Comparison of ENCODE assay signal across 10 cellular contexts in the genomic region with DNA sequence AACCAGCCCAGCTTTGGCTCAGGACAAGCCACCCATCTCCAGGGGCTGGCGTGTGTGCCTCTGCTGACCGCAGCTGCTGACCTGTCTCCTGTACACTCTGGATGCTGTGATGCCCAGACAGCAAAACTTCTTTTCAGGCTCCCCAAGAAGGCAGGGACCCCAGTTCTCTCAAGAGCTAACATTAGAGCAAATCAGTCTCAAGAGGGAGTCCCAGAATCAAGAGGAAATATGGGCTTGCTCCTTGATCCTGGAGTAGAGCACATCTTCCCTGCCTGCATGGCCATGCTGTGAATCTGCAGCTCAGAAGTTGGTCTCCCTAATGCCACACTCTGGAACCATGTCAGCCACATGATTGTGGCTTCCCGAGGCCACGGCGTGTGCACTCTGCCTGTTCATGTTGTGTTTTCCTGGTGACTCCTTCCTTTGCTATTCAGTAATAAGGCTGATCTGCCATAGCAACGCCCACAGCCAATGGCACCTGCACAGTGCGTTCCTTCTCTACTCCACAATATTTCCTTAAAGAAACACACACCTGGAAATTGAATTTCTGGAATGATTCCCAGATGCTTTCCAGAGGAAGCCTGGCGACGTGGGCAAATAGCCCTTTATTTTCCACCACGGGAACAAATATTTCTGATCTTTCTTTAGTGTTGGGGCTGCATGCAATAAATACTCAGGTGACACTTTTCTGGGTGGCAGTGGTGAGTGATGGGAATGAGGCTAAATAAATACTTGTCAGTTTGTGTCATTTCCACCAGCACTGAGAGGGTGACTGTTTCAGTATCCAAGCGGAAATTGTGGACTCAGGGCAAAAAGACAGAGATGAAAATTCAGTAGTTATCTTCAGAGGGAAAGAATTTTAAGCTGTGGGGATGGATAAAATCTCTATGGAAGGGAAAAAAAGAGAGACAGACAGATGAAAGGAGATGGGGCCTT. TPM values are rescaled to one million over a fixed set of nuclear protein-coding genes. Genes with fewer than 3 reads are reported as not detected.
A peak's percentile ranks its signal among the peaks of the same experiment; 100 is the strongest.
DNase-seq lines count a peak whose midpoint lies in the region; ATAC-seq and TF ChIP-seq lines count a peak whose summit lies in the region.
"Had no signal": no experiment of that assay in that cellular context is flagged by ENCODE, and none has a peak within 500 bp of the region (broad histone marks: within the 10 kb centered on the region; RNA-seq: fewer than 3 reads in every experiment).

No MANE protein-coding gene starts in this region.

- no peaks in the 10 kb centered on the region for H3K9me3 ChIP-seq in SK-N-SH
- H3K9me3 ChIP-seq: suprapubic skin had no signal

- H3K4me1 ChIP-seq in SK-N-SH (ENCODE audit: control insufficient read depth in 1 of 2, insufficient read depth in 2 of 2, low read depth in 1 of 2, low read length in 1 of 2), result peaks cover 0 to 18% of the 10 kb centered on the region in 2 experiments; a peak in 2 of 4 replicates

- peaks cover 17% of the 10 kb centered on the region for H3F3A ChIP-seq in SK-N-SH (replicated peaks; ENCODE audit: insufficient read depth)

- TF ChIP-seq RAD21 in SK-N-SH (IDR thresholded peaks at IDR 0.05; ENCODE audit: low read length), result no peak

- TF ChIP-seq EP300 in SK-N-SH (IDR thresholded peaks at IDR 0.05; ENCODE audit: borderline replicate concordance in 1 of 2, low read depth in 1 of 2, low read length in 1 of 2), result peak in 1 of 2 experiments; percentile 32; a peak in 1 of 4 replicates

- H4K20me1 ChIP-seq in SK-N-SH (ENCODE audit: insufficient read depth), result no peaks in the 10 kb centered on the region

- no peaks in the 10 kb centered on the region for H3K27me3 ChIP-seq in SK-N-SH (ENCODE audit: insufficient read depth)
- H3K27me3 ChIP-seq: suprapubic skin had no signal

- POLR2A ChIA-PET in SK-N-SH (lab: Yijun Ruan, JAX), result no interaction called here

- DNase-seq in NCI-H2081 (lab: John Stamatoyannopoulos, UW) (peak; percentile 12 to 66), NCI-H2081 treated with DMSO at 0.1 percent for 48 hours (lab: John Stamatoyannopoulos, UW) (no peak), SK-N-SH (no peak), fibroblast of villous mesenchyme (ENCODE audit: low read depth) (peak; percentile 47), stromal cell of bone marrow (ENCODE audit: low read depth) (peak; percentile 70), middle frontal gyrus (ENCODE audit: extremely low spot score, low spot score) (no peak), iPS-NIHi7 (ENCODE audit: extremely low spot score) (no peak)
- DNase-seq: activated CD4-positive, alpha-beta T cell treated with anti-CD3 and anti-CD28 coated beads, Interleukin-2, amount 10 ng/mL, durations not matched to agents 7 days and 5 days had no signal

- ATAC-seq in GM18870 (IDR thresholded peaks at IDR 0.05; ENCODE audit: unreplicated experiment), result no peak

- peaks cover 0 to 2% of the 10 kb centered on the region in 2 experiments for H3K36me3 ChIP-seq in SK-N-SH (replicated peaks in 1 of 2; ENCODE audit: control insufficient read depth in 1 of 2, insufficient read depth in 2 of 2, low read length in 1 of 2)
- H3K36me3 ChIP-seq: suprapubic skin had no signal

- no peaks in the 10 kb centered on the region for H3K9me2 ChIP-seq in SK-N-SH

- peak overlapping the region; percentile 28; the same call in 1 of the 2 replicates for H3K9ac ChIP-seq in SK-N-SH

- no peak overlapping the region for H3K4me2 ChIP-seq in SK-N-SH

- TF ChIP-seq CTCF in SK-N-SH (IDR thresholded peaks at IDR 0.05) (no peak), fibroblast of villous mesenchyme (IDR thresholded peaks at IDR 0.05; ENCODE audit: insufficient read depth, low read depth, low read length) (no peak)

- CTCF ChIA-PET in SK-N-SH (lab: Yijun Ruan, JAX), result interaction anchor here (1.9 kb wide), 2 partner anchors 10 to 22 kb away, joined by 4 to 7 read pairs; a partner anchor contains a TSS

- WGBS in SK-N-SH (ENCODE audit: low lambda C conversion rate), result 39% methylated on average over 9 of the region's 11 CpGs

- 0 out of 2 replicates have a peak, but pooled peaks cover 6% of the 10 kb centered on the region for H3K79me2 ChIP-seq in SK-N-SH (ENCODE audit: insufficient read depth)

- H3K27ac ChIP-seq in SK-N-SH (ENCODE audit: low read depth in 2 of 2, low read length in 1 of 2), result peak overlapping the region in 1 of 2 experiments; percentile 53; a peak in 3 of 4 replicates
- H3K27ac ChIP-seq: suprapubic skin had no signal

- H3K4me3 ChIP-seq in SK-N-SH (ENCODE audit: low read depth in 2 of 2, low read length in 1 of 2) (no peak overlapping the region), fibroblast of villous mesenchyme (ENCODE audit: low read depth, low read length) (no peak overlapping the region)
- H3K4me3 ChIP-seq: suprapubic skin had no signal

- H2AFZ ChIP-seq in SK-N-SH (ENCODE audit: low read depth), result no peak overlapping the region

TF ChIP-seq in SK-N-SH, 30 proteins besides CTCF, POLR2A, EP300 and RAD21:
- peak; percentile 43 for TF ChIP-seq TCF12 (IDR thresholded peaks at IDR 0.05)
- TF ChIP-seq, protein P1, sequence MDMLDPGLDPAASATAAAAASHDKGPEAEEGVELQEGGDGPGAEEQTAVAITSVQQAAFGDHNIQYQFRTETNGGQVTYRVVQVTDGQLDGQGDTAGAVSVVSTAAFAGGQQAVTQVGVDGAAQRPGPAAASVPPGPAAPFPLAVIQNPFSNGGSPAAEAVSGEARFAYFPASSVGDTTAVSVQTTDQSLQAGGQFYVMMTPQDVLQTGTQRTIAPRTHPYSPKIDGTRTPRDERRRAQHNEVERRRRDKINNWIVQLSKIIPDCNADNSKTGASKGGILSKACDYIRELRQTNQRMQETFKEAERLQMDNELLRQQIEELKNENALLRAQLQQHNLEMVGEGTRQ (IDR thresholded peaks at IDR 0.05; ENCODE audit: borderline replicate concordance, low read depth, low read length), result no peak
- TF ChIP-seq, protein P2, sequence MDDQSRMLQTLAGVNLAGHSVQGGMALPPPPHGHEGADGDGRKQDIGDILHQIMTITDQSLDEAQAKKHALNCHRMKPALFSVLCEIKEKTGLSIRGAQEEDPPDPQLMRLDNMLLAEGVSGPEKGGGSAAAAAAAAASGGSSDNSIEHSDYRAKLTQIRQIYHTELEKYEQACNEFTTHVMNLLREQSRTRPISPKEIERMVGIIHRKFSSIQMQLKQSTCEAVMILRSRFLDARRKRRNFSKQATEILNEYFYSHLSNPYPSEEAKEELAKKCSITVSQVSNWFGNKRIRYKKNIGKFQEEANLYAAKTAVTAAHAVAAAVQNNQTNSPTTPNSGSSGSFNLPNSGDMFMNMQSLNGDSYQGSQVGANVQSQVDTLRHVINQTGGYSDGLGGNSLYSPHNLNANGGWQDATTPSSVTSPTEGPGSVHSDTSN (IDR thresholded peaks at IDR 0.05), result 0 out of 2 replicates have a peak, but pooled peaks have one; percentile 2
- peak; percentile 29; the same call in 1 of the 2 replicates for TF ChIP-seq NFIC (IDR thresholded peaks at IDR 0.05; ENCODE audit: borderline replicate concordance)
- peak; percentile 52; the same call in 1 of the 2 replicates for TF ChIP-seq FOSL2 (IDR thresholded peaks at IDR 0.05; ENCODE audit: borderline replicate concordance, low read depth)
- peak; percentile 75; the same call in 1 of the 2 replicates for TF ChIP-seq RFX5 (IDR thresholded peaks at IDR 0.05; ENCODE audit: low read length)
- no peak for TF ChIP-seq GATA2 (CRISPR knock-in tag; IDR thresholded peaks at IDR 0.05)
- no peak for TF ChIP-seq POLR2AphosphoS5 (IDR thresholded peaks at IDR 0.05; ENCODE audit: low read depth, low read length)
- peak; percentile 41; the same call in 1 of the 2 replicates for TF ChIP-seq JUND (IDR thresholded peaks at IDR 0.05)
- no peak for TF ChIP-seq FOXJ3 (CRISPR knock-in tag; IDR thresholded peaks at IDR 0.05)
- TF ChIP-seq, protein P3, sequence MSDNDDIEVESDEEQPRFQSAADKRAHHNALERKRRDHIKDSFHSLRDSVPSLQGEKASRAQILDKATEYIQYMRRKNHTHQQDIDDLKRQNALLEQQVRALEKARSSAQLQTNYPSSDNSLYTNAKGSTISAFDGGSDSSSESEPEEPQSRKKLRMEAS (IDR thresholded peaks at IDR 0.05; ENCODE audit: low read depth), result peak; percentile 96
TF ChIP-seq in SK-N-SH: peak in this region for 7.

RNA-seq across cellular contexts. Expression of a gene that starts 21.9 kb away (rescaled TPM):
- polyA plus RNA-seq in SK-N-SH (2012; rRNA removed), result 64.8 and 79.1 TPM in 2 replicates
- 58.2 and 72.5 TPM in 2 replicates for polyA plus RNA-seq in SK-N-SH (2012; cell fraction: cytosol; rRNA removed)
- 76.8 and 79.3 TPM in 2 replicates for polyA plus RNA-seq in SK-N-SH (2012; cell fraction: nucleus; rRNA removed)
- total RNA-seq in fibroblast of villous mesenchyme, result 60.2 and 76.4 TPM in 2 replicates
- total RNA-seq: activated CD4-positive, alpha-beta T cell treated with anti-CD3 and anti-CD28 coated beads, Interleukin-2, amount 10 ng/mL, durations not matched to agents 7 days and 5 days had no signal

Comparison
In these comparisons a context has a peak if more than half of its experiments do, and no peak if none do; other contexts are left out.
1. DNase-seq: peak in NCI-H2081 (2 of 2), fibroblast of villous mesenchyme (single experiment) and stromal cell of bone marrow (single experiment); none in NCI-H2081 treated with DMSO at 0.1 percent for 48 hours (single experiment), SK-N-SH (single experiment), middle frontal gyrus (single experiment) and iPS-NIHi7 (single experiment).